Comparison of ENCODE assay signal across 12 cellular contexts in the genomic region with DNA sequence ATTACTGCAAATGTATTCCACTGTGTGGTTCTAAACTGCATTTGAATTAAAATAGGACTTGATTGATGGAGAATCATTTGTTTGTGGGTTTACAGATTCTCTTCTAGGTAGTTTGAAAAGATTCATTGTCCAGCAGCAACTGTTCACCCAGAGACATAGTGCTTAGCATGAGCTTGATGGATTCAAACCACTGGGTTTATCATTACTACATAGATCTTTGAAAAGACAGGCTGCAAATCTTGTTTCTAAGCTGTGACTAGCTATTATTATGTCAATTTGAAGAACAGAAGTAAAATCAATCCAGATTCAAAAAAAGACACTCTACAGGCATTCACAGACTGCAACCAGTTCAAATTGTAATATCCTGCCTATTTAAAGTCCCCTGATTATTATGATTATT. TPM values are rescaled to one million over a fixed set of nuclear protein-coding genes. Genes with fewer than 3 reads are reported as not detected.
DNase-seq lines count a peak whose midpoint lies in the region; ATAC-seq and TF ChIP-seq lines count a peak whose summit lies in the region.
"Had no signal": no experiment of that assay in that cellular context is flagged by ENCODE, and none has a peak within 500 bp of the region (broad histone marks: within the 10 kb centered on the region; RNA-seq: fewer than 3 reads in every experiment).

No MANE protein-coding gene starts in this region.

- H3K27ac ChIP-seq in CD8-positive, alpha-beta memory T cell (ENCODE audit: low read depth, low read length) = no peak overlapping the region
- peak overlapping the region; percentile 25; the same call in 1 of the 2 replicates for H3K27ac ChIP-seq in Karpas-422 (ENCODE audit: low read length)

- CTCF ChIA-PET in CD8-positive, alpha-beta memory T cell (lab: Charles Lee) = no interaction called here

- TF ChIP-seq CTCF in chondrocyte (IDR thresholded peaks at IDR 0.05) (no peak), osteocyte (IDR thresholded peaks at IDR 0.05) (no peak)

- H3K9me2 ChIP-seq in Karpas-422 (replicated peaks; ENCODE audit: insufficient read depth, low read length) = no peaks in the 10 kb centered on the region

- no peak for DNase-seq in CD8-positive, alpha-beta memory T cell
- no peak for DNase-seq in Karpas-422
- no peak for DNase-seq in chondrocyte (ENCODE audit: low spot score)
- DNase-seq in osteocyte (ENCODE audit: extremely low spot score, unreplicated experiment) = no peak
- no peak for DNase-seq in NCI-H345 treated with DMSO at 0.1 percent for 48 hours (lab: John Stamatoyannopoulos, UW; ENCODE audit: unreplicated experiment)
- DNase-seq in OCI-M2 (lab: John Stamatoyannopoulos, UW; ENCODE audit: unreplicated experiment) = no peak
- no peak for DNase-seq in NCI-H69 (lab: John Stamatoyannopoulos, UW)
- DNase-seq: activated gamma-delta T cell, NCI-H2171 treated with DMSO at 0.1 percent for 48 hours had no signal

- peaks cover 3 to 60% (median 6%) of the 10 kb centered on the region in 3 donors for H3K36me3 Mint-ChIP-seq in CD8-positive, alpha-beta memory T cell
- H3K36me3 Mint-ChIP-seq in chondrocyte (ENCODE audit: low read depth) (peaks cover 3% of the 10 kb centered on the region), osteocyte (ENCODE audit: unreplicated experiment) (peaks cover 15% of the 10 kb centered on the region)
- H3K36me3 Mint-ChIP-seq: WTC11 had no signal

- H3K9me3 Mint-ChIP-seq in CD8-positive, alpha-beta memory T cell = no peaks in the 10 kb centered on the region
- no peaks in the 10 kb centered on the region for H3K9me3 Mint-ChIP-seq in chondrocyte (ENCODE audit: low read depth)
- H3K9me3 Mint-ChIP-seq in osteocyte (ENCODE audit: unreplicated experiment) = no peaks in the 10 kb centered on the region
- H3K9me3 Mint-ChIP-seq: WTC11 had no signal

- H3K4me1 Mint-ChIP-seq in CD8-positive, alpha-beta memory T cell = peaks cover 84 to 97% (median 94%) of the 10 kb centered on the region in 3 donors
- H3K4me1 Mint-ChIP-seq in chondrocyte (ENCODE audit: low read depth) (peaks cover 72% of the 10 kb centered on the region), osteocyte (ENCODE audit: unreplicated experiment) (peaks cover 70% of the 10 kb centered on the region)

- no peak for ATAC-seq in GM19023 (IDR thresholded peaks at IDR 0.05; ENCODE audit: unreplicated experiment)
- ATAC-seq: HCT116, WTC11 had no signal

- H3K27me3 ChIP-seq in CD8-positive, alpha-beta memory T cell (ENCODE audit: insufficient read depth, low read length, poor library complexity, severe bottlenecking) = no peaks in the 10 kb centered on the region
- H3K27me3 ChIP-seq in Karpas-422 (ENCODE audit: low read length) = no peaks in the 10 kb centered on the region

- H3K27me3 Mint-ChIP-seq in CD8-positive, alpha-beta memory T cell = no peaks in the 10 kb centered on the region
- H3K27me3 Mint-ChIP-seq in chondrocyte (ENCODE audit: low read depth) (no peaks in the 10 kb centered on the region), osteocyte (ENCODE audit: unreplicated experiment) (no peaks in the 10 kb centered on the region)

- peak overlapping the region in 6 of 7 donors; percentile 16 to 66 (median 54) for H3K4me3 Mint-ChIP-seq in CD8-positive, alpha-beta memory T cell
- no peak overlapping the region for H3K4me3 Mint-ChIP-seq in chondrocyte (ENCODE audit: unreplicated experiment)
- no peak overlapping the region for H3K4me3 Mint-ChIP-seq in osteocyte (ENCODE audit: unreplicated experiment)
- H3K4me3 Mint-ChIP-seq: WTC11 had no signal

- POLR2A ChIA-PET in CD8-positive, alpha-beta memory T cell (lab: Charles Lee) = interaction anchor here (1.0 kb wide), 1 partner anchor 148 kb away, joined by 3 read pairs; no protein-coding TSS in a partner anchor

- H3K4me3 ChIP-seq in CD8-positive, alpha-beta memory T cell (ENCODE audit: low read length) = no peak overlapping the region
- no peak overlapping the region for H3K4me3 ChIP-seq in Karpas-422 (ENCODE audit: low read length)

- H4K20me1 ChIP-seq in Karpas-422 (ENCODE audit: insufficient read depth, low read depth, low read length) = no peaks in the 10 kb centered on the region

- H3K9me3 ChIP-seq in CD8-positive, alpha-beta memory T cell (ENCODE audit: low read length) = no peaks in the 10 kb centered on the region
- no peaks in the 10 kb centered on the region for H3K9me3 ChIP-seq in Karpas-422 (ENCODE audit: low read length)

- H3K36me3 ChIP-seq in CD8-positive, alpha-beta memory T cell (ENCODE audit: insufficient read depth, low read length) = no peaks in the 10 kb centered on the region
- peaks cover 40% of the 10 kb centered on the region; the same call in 1 of the 2 replicates for H3K36me3 ChIP-seq in Karpas-422 (ENCODE audit: insufficient read depth, low read length)

- H2AFZ ChIP-seq in Karpas-422 (ENCODE audit: low read length) = no peak overlapping the region

- H3K4me2 ChIP-seq in Karpas-422 (ENCODE audit: low read depth, low read length, poor library complexity, severe bottlenecking) = no peak overlapping the region

- peak overlapping the region; percentile 17 to 95 (median 83) for H3K27ac Mint-ChIP-seq in CD8-positive, alpha-beta memory T cell
- H3K27ac Mint-ChIP-seq in chondrocyte (ENCODE audit: unreplicated experiment) (peak overlapping the region; percentile 83), osteocyte (ENCODE audit: unreplicated experiment) (peak overlapping the region; percentile 71)

- H3K79me2 ChIP-seq in Karpas-422 (ENCODE audit: low read length) = peaks cover 100% of the 10 kb centered on the region

- H3K9ac ChIP-seq in Karpas-422 (ENCODE audit: low read length) = no peak overlapping the region

- H3K4me1 ChIP-seq in CD8-positive, alpha-beta memory T cell (ENCODE audit: insufficient read depth, low read length) = peaks cover 92% of the 10 kb centered on the region
- peaks cover 70% of the 10 kb centered on the region for H3K4me1 ChIP-seq in Karpas-422 (ENCODE audit: low read length)

RNA-seq across cellular contexts. Expression of a gene that starts 49.8 kb away (rescaled TPM):
- total RNA-seq in CD8-positive, alpha-beta memory T cell = 100 to 1,000 TPM; 386 to 391 TPM
- polyA plus RNA-seq in CD8-positive, alpha-beta memory T cell = 303 TPM
- 172 and 265 TPM in 2 replicates for total RNA-seq in Karpas-422 (2014; rRNA removed; shearing (Covaris generic); ENCODE audit: low replicate concordance)
- 164 to 177 TPM (median 166 TPM) in 3 replicates for total RNA-seq in chondrocyte
- 159 and 166 TPM in 2 replicates for total RNA-seq in osteocyte

Comparison
In these comparisons a context has a peak if more than half of its experiments do, and no peak if none do; other contexts are left out.
1. H3K4me3 Mint-ChIP-seq: peak in CD8-positive, alpha-beta memory T cell (6 of 7); none in chondrocyte (single experiment) and osteocyte (single experiment).
2. Peak in every context shown above with its lines, with median percentiles within 50 percentile points of each other: H3K27ac Mint-ChIP-seq.